ENCODE assay signal across 9 cellular contexts in the genomic region with DNA sequence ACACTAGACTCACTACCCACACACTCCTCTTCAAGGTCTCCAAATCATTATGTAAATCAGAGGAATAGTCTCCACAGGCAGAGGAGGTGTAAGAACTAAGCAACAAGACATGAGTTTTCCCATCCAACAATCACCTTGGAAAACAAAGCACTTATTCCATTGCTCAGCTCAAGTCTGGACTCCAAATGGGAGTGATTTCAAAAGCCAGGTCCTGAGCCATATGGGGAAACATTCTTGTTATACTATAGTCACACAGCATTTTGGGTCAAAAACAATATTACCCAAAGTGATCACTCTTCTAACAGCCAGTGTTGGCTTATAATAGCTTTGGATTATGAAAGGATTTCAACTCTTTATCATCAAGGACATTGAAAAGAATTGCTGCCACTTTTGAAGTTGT. TPM values are rescaled to one million over a fixed set of nuclear protein-coding genes. Genes with fewer than 3 reads are reported as not detected.
A peak's percentile ranks its signal among the peaks of the same experiment; 100 is the strongest.
DNase-seq lines count a peak whose midpoint lies in the region; ATAC-seq and TF ChIP-seq lines count a peak whose summit lies in the region.
"Had no signal": no experiment of that assay in that cellular context is flagged by ENCODE, and none has a peak within 500 bp of the region (broad histone marks: within the 10 kb centered on the region; RNA-seq: fewer than 3 reads in every experiment).

No MANE protein-coding gene starts in this region.

- H3K4me3 Mint-ChIP-seq in central memory CD8-positive, alpha-beta T cell, result peak overlapping the region; percentile 79

- DNase-seq in IMR-90 (no peak), neuronal stem cell (ENCODE audit: low spot score) (no peak), amniotic stem cell (lab: John Stamatoyannopoulos, UW) (no peak), NCI-H345 (lab: John Stamatoyannopoulos, UW) (no peak), GM20000 (ENCODE audit: low spot score) (no peak)
- DNase-seq in central memory CD8-positive, alpha-beta T cell (ENCODE audit: low spot score in 2 of 2), result no peak

- TF ChIP-seq POLR2A in IMR-90 (IDR thresholded peaks at IDR 0.05; ENCODE audit: low read depth, low read length), result no peak

- CTCF ChIA-PET in IMR-90 (lab: Yijun Ruan, JAX), result interaction anchor here (0.6 to 2.3 kb wide), 9 partner anchors 9 to 1312 kb away, joined by 3 to 9 read pairs (median 6); partner anchors contain the start of gene TBCC

- H2AK9ac ChIP-seq in IMR-90 (replicated peaks; ENCODE audit: low read depth, low read length, poor library complexity), result no peak overlapping the region

- H3K36me3 Mint-ChIP-seq in central memory CD8-positive, alpha-beta T cell (ENCODE audit: insufficient read depth), result no peaks in the 10 kb centered on the region

- H3K9me3 Mint-ChIP-seq in central memory CD8-positive, alpha-beta T cell, result no peaks in the 10 kb centered on the region

- POLR2A ChIA-PET in IMR-90 (lab: Charles Lee; ENCODE audit: unreplicated experiment), result interaction anchor here (0.6 kb wide), 1 partner anchor 208 kb away, joined by 9 read pairs; no protein-coding TSS in a partner anchor

- peak overlapping the region; percentile 54; the same call in 1 of the 3 replicates for H2BK15ac ChIP-seq in IMR-90 (ENCODE audit: low read depth, low read length)
- H2BK15ac ChIP-seq in neuronal stem cell (ENCODE audit: low read length), result no peak overlapping the region

- no peaks in the 10 kb centered on the region for H3K36me3 ChIP-seq in BLaER1
- H3K36me3 ChIP-seq in IMR-90 (ENCODE audit: control insufficient read depth, insufficient read depth, low read length), result peaks cover 4% of the 10 kb centered on the region
- H3K36me3 ChIP-seq in neuronal stem cell (replicated peaks in 1 of 2; ENCODE audit: control insufficient read depth in 2 of 2, insufficient read depth in 2 of 2, low read length in 2 of 2), result no peaks in the 10 kb centered on the region

- H2AK5ac ChIP-seq in IMR-90 (ENCODE audit: low read depth, low read length) (peak overlapping the region; percentile 25; the same call in 1 of the 2 replicates), neuronal stem cell (ENCODE audit: low read depth, low read length) (no peak overlapping the region)

- H3K23ac ChIP-seq in IMR-90 (ENCODE audit: low read depth, low read length) (peak overlapping the region; percentile 73; the same call in 1 of the 2 replicates), neuronal stem cell (ENCODE audit: low read depth, low read length, poor library complexity) (no peak overlapping the region)

- H3K4me1 ChIP-seq in BLaER1 (peaks cover 17% of the 10 kb centered on the region; the same call in 1 of the 2 replicates), IMR-90 (ENCODE audit: control insufficient read depth, insufficient read depth, low read length) (peaks cover 9% of the 10 kb centered on the region), neuronal stem cell (ENCODE audit: control insufficient read depth in 2 of 2, insufficient read depth in 1 of 2, low read depth in 1 of 2, low read length in 2 of 2) (no peaks in the 10 kb centered on the region)

- H3K9ac ChIP-seq in BLaER1, result no peak overlapping the region
- H3K9ac ChIP-seq in IMR-90 (ENCODE audit: low read depth, low read length), result peak overlapping the region; percentile 9; the same call in 1 of the 2 replicates
- no peak overlapping the region for H3K9ac ChIP-seq in neuronal stem cell (ENCODE audit: low read depth, low read length, poor library complexity)

- no peak overlapping the region for H3K4me3 ChIP-seq in BLaER1
- 0 out of 2 replicates have a peak overlapping the region, but pooled peaks have one; percentile 43 for H3K4me3 ChIP-seq in IMR-90 (ENCODE audit: insufficient read depth, low read depth, low read length)
- H3K4me3 ChIP-seq in neuronal stem cell (ENCODE audit: low read length in 2 of 2), result no peak overlapping the region

- no peak for TF ChIP-seq CTCF in IMR-90 (conservative IDR thresholded peaks at IDR 0.05; ENCODE audit: low read depth, low read length)
- TF ChIP-seq CTCF in GM20000 (IDR thresholded peaks at IDR 0.05; ENCODE audit: extremely low read depth, missing control alignments), result no peak

- H2AFZ ChIP-seq in IMR-90 (replicated peaks; ENCODE audit: low read length, poor library complexity) (no peak overlapping the region), neuronal stem cell (ENCODE audit: low read length) (peak overlapping the region; percentile 15)

- peaks cover 16% of the 10 kb centered on the region for H3K4me1 Mint-ChIP-seq in central memory CD8-positive, alpha-beta T cell

- H4K8ac ChIP-seq in IMR-90 (ENCODE audit: low read depth in 2 of 2, low read length in 2 of 2) (peak overlapping the region in 1 of 2 experiments; percentile 26; a peak in 1 of 4 replicates), neuronal stem cell (ENCODE audit: low read depth, low read length) (no peak overlapping the region)

- no peak overlapping the region for H2BK12ac ChIP-seq in neuronal stem cell (ENCODE audit: low read length)

- H3K56ac ChIP-seq in IMR-90 (ENCODE audit: extremely low read depth, insufficient read depth, low read length), result no peak overlapping the region; the same call in 1 of the 2 replicates

- in situ Hi-C loops in IMR-90 (cut with MboI; ENCODE audit: low sequenced_read_pairs), result no loop called here

- H3K9me3 ChIP-seq in BLaER1 (no peaks in the 10 kb centered on the region), IMR-90 (ENCODE audit: control insufficient read depth, insufficient read depth, low read length) (no peaks in the 10 kb centered on the region), neuronal stem cell (replicated peaks in 1 of 2; ENCODE audit: control insufficient read depth in 2 of 2, insufficient read depth in 1 of 2, low read depth in 1 of 2, low read length in 2 of 2) (no peaks in the 10 kb centered on the region)

- H3K79me1 ChIP-seq in IMR-90 (ENCODE audit: low read depth in 1 of 2, low read length in 2 of 2) (peaks cover 0 to 9% of the 10 kb centered on the region in 2 experiments; a peak in 2 of 4 replicates), neuronal stem cell (ENCODE audit: low read depth, low read length) (no peaks in the 10 kb centered on the region)

- peak overlapping the region; percentile 3; the same call in 1 of the 2 replicates for H4K5ac ChIP-seq in IMR-90 (ENCODE audit: low read depth, low read length)

- ATAC-seq in IMR-90 (ENCODE audit: low read depth) (no peak), GM18907 (IDR thresholded peaks at IDR 0.05; ENCODE audit: unreplicated experiment) (no peak)
- no peak for ATAC-seq in central memory CD8-positive, alpha-beta T cell (replicated peaks; ENCODE audit: extremely low read depth, poor library complexity, severe bottlenecking)

- H3K9me1 ChIP-seq in IMR-90 (ENCODE audit: insufficient read depth, low read length), result peaks cover 6% of the 10 kb centered on the region; the same call in 1 of the 2 replicates

- peak overlapping the region; percentile 56 for H2BK20ac ChIP-seq in IMR-90 (ENCODE audit: low read depth, low read length)

- BruUV-seq in IMR-90 (replicated peaks; lab: Mats Ljungman, UMichigan), result no TSS peak

- no peaks in the 10 kb centered on the region for H4K20me1 ChIP-seq in BLaER1
- no peaks in the 10 kb centered on the region for H4K20me1 ChIP-seq in IMR-90 (ENCODE audit: insufficient read depth, low read length)

- H3K4ac ChIP-seq in IMR-90 (ENCODE audit: low read depth, low read length) (peak overlapping the region; percentile 29; the same call in 1 of the 2 replicates), neuronal stem cell (ENCODE audit: low read length) (no peak overlapping the region)

- no peak for TF ChIP-seq RAD21 in IMR-90 (IDR thresholded peaks at IDR 0.05; ENCODE audit: low read length)

- H3K27me3 Mint-ChIP-seq in central memory CD8-positive, alpha-beta T cell, result no peaks in the 10 kb centered on the region

- H3K18ac ChIP-seq in IMR-90 (ENCODE audit: low read depth, low read length), result 0 out of 2 replicates have a peak overlapping the region, but pooled peaks have one; percentile 53
- no peak overlapping the region for H3K18ac ChIP-seq in neuronal stem cell (ENCODE audit: low read length)

- H3K27me3 ChIP-seq in BLaER1 (no peaks in the 10 kb centered on the region), IMR-90 (ENCODE audit: control insufficient read depth, insufficient read depth, low read length) (no peaks in the 10 kb centered on the region), neuronal stem cell (ENCODE audit: control insufficient read depth in 3 of 3, insufficient read depth in 3 of 3, low read depth in 1 of 3, low read length in 3 of 3) (peaks cover 0 to 20% (median 0%) of the 10 kb centered on the region in 3 experiments)

- H2BK5ac ChIP-seq in IMR-90 (ENCODE audit: low read depth, low read length, poor library complexity, severe bottlenecking), result peak overlapping the region; percentile 59
- no peak overlapping the region for H2BK5ac ChIP-seq in neuronal stem cell (ENCODE audit: low read length)

- H3K14ac ChIP-seq in IMR-90 (replicated peaks; ENCODE audit: low read depth, low read length) (peak overlapping the region; percentile 68), neuronal stem cell (ENCODE audit: low read length) (no peak overlapping the region)

- H3K27ac ChIP-seq in BLaER1, result peak overlapping the region; percentile 52; the same call in 1 of the 2 replicates
- no peak overlapping the region for H3K27ac ChIP-seq in IMR-90 (ENCODE audit: insufficient read depth, low read length)
- no peak overlapping the region for H3K27ac ChIP-seq in neuronal stem cell (replicated peaks; ENCODE audit: low read length)

- intact Hi-C loops in IMR-90 (cut with micrococcal nuclease), result loop anchor here (1.0 to 2.0 kb wide), 4 partner anchors 36 to 151 kb away; partner anchors contain the start of gene BICRAL

- dilution Hi-C loops in IMR-90 (cut with HindIII; ENCODE audit: low sequenced_read_pairs, unreplicated experiment), result no loop called here

- H3K4me2 ChIP-seq in BLaER1 (peak overlapping the region; percentile 73), IMR-90 (ENCODE audit: low read depth, low read length) (peak overlapping the region; percentile 78), neuronal stem cell (ENCODE audit: insufficient read depth, low read length, poor library complexity, severe bottlenecking) (no peak overlapping the region)

- H2BK120ac ChIP-seq in IMR-90 (ENCODE audit: low read depth, low read length), result peak overlapping the region; percentile 69; the same call in 1 of the 2 replicates
- no peak overlapping the region for H2BK120ac ChIP-seq in neuronal stem cell (ENCODE audit: low read depth, low read length)

- H3K27ac Mint-ChIP-seq in central memory CD8-positive, alpha-beta T cell (ENCODE audit: low read depth), result peak overlapping the region; percentile 91

- H4K91ac ChIP-seq in IMR-90 (ENCODE audit: insufficient read depth, low read depth, low read length) (0 out of 2 replicates have a peak overlapping the region, but pooled peaks have one; percentile 10), neuronal stem cell (ENCODE audit: low read depth, low read length, poor library complexity) (no peak overlapping the region)

RNA-seq across cellular contexts. Expression of gene PRPH2, which starts 3.6 kb away (rescaled TPM):
- 0.83 and 1.1 TPM in 2 replicates for total RNA-seq in IMR-90 (2012; rRNA removed)
- 0.90 and 1.0 TPM in 2 replicates for polyA plus RNA-seq in IMR-90 (2012; rRNA removed)
- 0.52 and 0.59 TPM in 2 replicates for polyA plus RNA-seq in IMR-90 (2012; cell fraction: cytosol; rRNA removed)
- polyA plus RNA-seq in IMR-90 (2012; cell fraction: nucleus; rRNA removed; ENCODE audit: low replicate concordance), result 1.2 and 1.9 TPM in 2 replicates
- 0.10 TPM for polyA plus RNA-seq in neuronal stem cell (2013, experiment 1 of 2)
- 0.11 TPM for polyA plus RNA-seq in neuronal stem cell (2013, experiment 2 of 2)
- total RNA-seq: left lobe of liver had no signal

RNA-seq across cellular contexts. Expression of gene TBCC, which starts 19.9 kb away (rescaled TPM):
- total RNA-seq in IMR-90 (2012; rRNA removed), result 32.6 and 33.9 TPM in 2 replicates
- polyA plus RNA-seq in IMR-90 (2012; rRNA removed), result 20.2 and 23.0 TPM in 2 replicates
- polyA plus RNA-seq in IMR-90 (2012; cell fraction: cytosol; rRNA removed), result 15.0 and 20.0 TPM in 2 replicates
- 8.4 and 10.7 TPM in 2 replicates for polyA plus RNA-seq in IMR-90 (2012; cell fraction: nucleus; rRNA removed; ENCODE audit: low replicate concordance)
- polyA plus RNA-seq in neuronal stem cell (2013, experiment 1 of 2), result 17.4 TPM
- polyA plus RNA-seq in neuronal stem cell (2013, experiment 2 of 2), result 17.3 TPM

RNA-seq across cellular contexts. Expression of gene BICRAL, which starts 55.8 kb away (rescaled TPM):
- total RNA-seq in IMR-90 (2012; rRNA removed), result 4.7 and 6.1 TPM in 2 replicates
- 3.9 and 4.0 TPM in 2 replicates for polyA plus RNA-seq in IMR-90 (2012; rRNA removed)
- 1.3 and 1.7 TPM in 2 replicates for polyA plus RNA-seq in IMR-90 (2012; cell fraction: cytosol; rRNA removed)
- 3.4 and 9.8 TPM in 2 replicates for polyA plus RNA-seq in IMR-90 (2012; cell fraction: nucleus; rRNA removed; ENCODE audit: low replicate concordance)
- polyA plus RNA-seq in neuronal stem cell (2013, experiment 1 of 2), result 5.0 TPM
- polyA plus RNA-seq in neuronal stem cell (2013, experiment 2 of 2), result 4.7 TPM
